In the genomic region with DNA sequence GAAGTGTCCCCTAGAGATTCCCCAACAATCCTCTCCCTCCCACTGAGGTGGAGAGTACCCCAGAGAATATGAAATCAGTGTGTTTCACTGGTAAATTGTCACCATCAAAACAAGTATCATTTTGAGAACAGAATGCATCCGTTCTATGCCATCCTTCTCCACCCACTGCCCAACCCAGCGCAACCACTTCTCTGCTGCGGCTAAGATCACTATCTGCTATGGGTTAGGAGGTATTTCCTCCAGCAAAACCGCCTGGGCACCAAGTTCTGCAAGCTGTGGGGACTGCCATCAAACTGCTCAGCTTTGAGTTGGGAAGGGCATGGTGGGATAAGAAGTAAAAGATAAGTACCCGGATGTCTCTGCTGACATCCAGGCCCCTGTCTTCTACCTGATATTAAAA, we compare ENCODE assay signal across 15 cellular contexts. TPM values are rescaled to one million over a fixed set of nuclear protein-coding genes. Genes with fewer than 3 reads are reported as not detected.
DNase-seq lines count a peak whose midpoint lies in the region; ATAC-seq, FAIRE-seq and TF ChIP-seq lines count a peak whose summit lies in the region.
"Had no signal": no experiment of that assay in that cellular context is flagged by ENCODE, and none has a peak within 500 bp of the region (broad histone marks: within the 10 kb centered on the region; RNA-seq: fewer than 3 reads in every experiment).

No MANE protein-coding gene starts in this region.

- H3K4me1 ChIP-seq in SK-N-SH (ENCODE audit: control insufficient read depth in 1 of 2, insufficient read depth in 2 of 2, low read depth in 1 of 2, low read length in 1 of 2) = no peaks in the 10 kb centered on the region
- H3K4me1 ChIP-seq: tibial artery had no signal

- 90% methylated on average over 5 of the region's 5 CpGs for WGBS in SK-N-SH (ENCODE audit: low lambda C conversion rate)

- peaks cover 18% of the 10 kb centered on the region for H3K4me1 Mint-ChIP-seq in central memory CD8-positive, alpha-beta T cell
- H3K4me1 Mint-ChIP-seq in stimulated activated effector memory CD8-positive, alpha-beta T cell treated with anti-CD3 and anti-CD28 coated beads, Interleukin-12 subunit alpha, Interleukin-12 subunit beta, amount 100 ng/mL, for 72 hours = peaks cover 44% of the 10 kb centered on the region

- H4K20me1 ChIP-seq in SK-N-SH (ENCODE audit: insufficient read depth) = no peaks in the 10 kb centered on the region

- H2AFZ ChIP-seq in SK-N-SH (ENCODE audit: low read depth) = no peak overlapping the region

- H3K27ac Mint-ChIP-seq in central memory CD8-positive, alpha-beta T cell (ENCODE audit: low read depth) = no peak overlapping the region
- H3K27ac Mint-ChIP-seq in stimulated activated effector memory CD8-positive, alpha-beta T cell treated with anti-CD3 and anti-CD28 coated beads, Interleukin-12 subunit alpha, Interleukin-12 subunit beta, amount 100 ng/mL, for 72 hours = no peak overlapping the region
- H3K27ac Mint-ChIP-seq: activated naive CD4-positive, alpha-beta T cell treated with anti-CD3 and anti-CD28 coated beads, Interleukin-2, amount 50 U/mL, for 72 hours; progenitor cell of endocrine pancreas had no signal

- no peak for FAIRE-seq in frontal cortex (lab: Jason Lieb, UNC)

- no peaks in the 10 kb centered on the region for H3K9me3 Mint-ChIP-seq in central memory CD8-positive, alpha-beta T cell
- no peaks in the 10 kb centered on the region for H3K9me3 Mint-ChIP-seq in stimulated activated effector memory CD8-positive, alpha-beta T cell treated with anti-CD3 and anti-CD28 coated beads, Interleukin-12 subunit alpha, Interleukin-12 subunit beta, amount 100 ng/mL, for 72 hours
- H3K9me3 Mint-ChIP-seq: activated naive CD4-positive, alpha-beta T cell treated with anti-CD3 and anti-CD28 coated beads, Interleukin-2, amount 50 U/mL, for 72 hours had no signal

- peaks cover 46 to 61% of the 10 kb centered on the region in 2 experiments for H3K36me3 ChIP-seq in SK-N-SH (replicated peaks in 1 of 2; ENCODE audit: control insufficient read depth in 1 of 2, insufficient read depth in 2 of 2, low read length in 1 of 2)

- no peak overlapping the region for H3K27ac ChIP-seq in SK-N-SH (ENCODE audit: low read depth in 2 of 2, low read length in 1 of 2)
- H3K27ac ChIP-seq: tibial artery had no signal

- DNase-seq in activated CD4-positive, CD25-positive, alpha-beta regulatory T cell treated with anti-CD3 and anti-CD28 coated beads, Interleukin-2, amount 50 U/mL, for 16 hours (ENCODE audit: low read depth, low spot score) = peak; percentile 52
- DNase-seq in activated CD4-positive, CD25-positive, alpha-beta regulatory T cell treated with anti-CD3 and anti-CD28 coated beads, Interleukin-2, amount 50 U/mL, for 72 hours = no peak
- DNase-seq in activated CD4-positive, alpha-beta T cell treated with anti-CD3 and anti-CD28 coated beads for 4 hours = peak; percentile 30 to 34
- DNase-seq in central memory CD8-positive, alpha-beta T cell (ENCODE audit: low spot score in 2 of 2) = peak in 1 of 2 donors; percentile 24
- peak; percentile 34 to 68 for DNase-seq in stimulated activated effector memory CD8-positive, alpha-beta T cell treated with anti-CD3 and anti-CD28 coated beads, Interleukin-12 subunit alpha, Interleukin-12 subunit beta, amount 100 ng/mL, for 72 hours (ENCODE audit: low spot score in 2 of 2)
- DNase-seq in frontal cortex (ENCODE audit: low spot score in 2 of 2) (no peak), SK-N-SH (no peak)
- DNase-seq: 8988T, DMS153, HCEC 1CT, Kasumi-1 had no signal

- no peak overlapping the region for H3K4me3 ChIP-seq in SK-N-SH (ENCODE audit: low read depth in 2 of 2, low read length in 1 of 2)
- H3K4me3 ChIP-seq: tibial artery had no signal

- no peaks in the 10 kb centered on the region for H3K9me3 ChIP-seq in SK-N-SH
- H3K9me3 ChIP-seq: tibial artery had no signal

- POLR2A ChIA-PET in SK-N-SH (lab: Yijun Ruan, JAX) = interaction anchor here (0.6 kb wide), 1 partner anchor 113 kb away, joined by 4 read pairs; no protein-coding TSS in a partner anchor

- no peak overlapping the region for H3K9ac ChIP-seq in SK-N-SH

- CTCF ChIA-PET in SK-N-SH (lab: Yijun Ruan, JAX) = interaction anchor here (1.3 to 2.6 kb wide), 2 partner anchors 14 to 57 kb away, joined by 4 to 5 read pairs; no protein-coding TSS in a partner anchor

- TF ChIP-seq EP300 in SK-N-SH (IDR thresholded peaks at IDR 0.05; ENCODE audit: borderline replicate concordance in 1 of 2, low read depth in 1 of 2, low read length in 1 of 2) = no peak

- no peak for TF ChIP-seq RAD21 in SK-N-SH (IDR thresholded peaks at IDR 0.05; ENCODE audit: low read length)

- no peaks in the 10 kb centered on the region for H3F3A ChIP-seq in SK-N-SH (replicated peaks; ENCODE audit: insufficient read depth)

- no peaks in the 10 kb centered on the region for H3K9me2 ChIP-seq in SK-N-SH

- peaks cover 65% of the 10 kb centered on the region for H3K36me3 Mint-ChIP-seq in central memory CD8-positive, alpha-beta T cell (ENCODE audit: insufficient read depth)
- H3K36me3 Mint-ChIP-seq in stimulated activated effector memory CD8-positive, alpha-beta T cell treated with anti-CD3 and anti-CD28 coated beads, Interleukin-12 subunit alpha, Interleukin-12 subunit beta, amount 100 ng/mL, for 72 hours = peaks cover 100% of the 10 kb centered on the region

- TF ChIP-seq CTCF in SK-N-SH (IDR thresholded peaks at IDR 0.05) = no peak

- H3K4me2 ChIP-seq in SK-N-SH = no peak overlapping the region

- no peaks in the 10 kb centered on the region for H3K27me3 Mint-ChIP-seq in central memory CD8-positive, alpha-beta T cell
- H3K27me3 Mint-ChIP-seq: progenitor cell of endocrine pancreas had no signal

- H3K79me2 ChIP-seq in SK-N-SH (ENCODE audit: insufficient read depth) = no peaks in the 10 kb centered on the region

- no peak overlapping the region for H3K4me3 Mint-ChIP-seq in central memory CD8-positive, alpha-beta T cell
- no peak overlapping the region for H3K4me3 Mint-ChIP-seq in stimulated activated effector memory CD8-positive, alpha-beta T cell treated with anti-CD3 and anti-CD28 coated beads, Interleukin-12 subunit alpha, Interleukin-12 subunit beta, amount 100 ng/mL, for 72 hours

- H3K27me3 ChIP-seq in SK-N-SH (ENCODE audit: insufficient read depth) = no peaks in the 10 kb centered on the region
- H3K27me3 ChIP-seq: tibial artery had no signal

- ATAC-seq in central memory CD8-positive, alpha-beta T cell (replicated peaks; ENCODE audit: extremely low read depth, poor library complexity, severe bottlenecking) = peak; percentile 84
- peak; percentile 70 for ATAC-seq in stimulated activated effector memory CD8-positive, alpha-beta T cell treated with anti-CD3 and anti-CD28 coated beads, Interleukin-12 subunit alpha, Interleukin-12 subunit beta, amount 100 ng/mL, for 72 hours
- ATAC-seq in GM21360 (IDR thresholded peaks at IDR 0.05; ENCODE audit: unreplicated experiment) = no peak

TF ChIP-seq in SK-N-SH, 30 proteins besides CTCF, POLR2A, EP300 and RAD21 (continues in another document):
- TF ChIP-seq TAF1 (IDR thresholded peaks at IDR 0.05; ENCODE audit: borderline replicate concordance, low read depth, low read length) (no peak), JUND (IDR thresholded peaks at IDR 0.05) (no peak), RCOR1 (IDR thresholded peaks at IDR 0.05; ENCODE audit: low read length) (no peak), GABPA (IDR thresholded peaks at IDR 0.05; ENCODE audit: low read depth) (no peak), RFX5 (IDR thresholded peaks at IDR 0.05; ENCODE audit: low read length) (no peak)
- TF ChIP-seq, protein P1, sequence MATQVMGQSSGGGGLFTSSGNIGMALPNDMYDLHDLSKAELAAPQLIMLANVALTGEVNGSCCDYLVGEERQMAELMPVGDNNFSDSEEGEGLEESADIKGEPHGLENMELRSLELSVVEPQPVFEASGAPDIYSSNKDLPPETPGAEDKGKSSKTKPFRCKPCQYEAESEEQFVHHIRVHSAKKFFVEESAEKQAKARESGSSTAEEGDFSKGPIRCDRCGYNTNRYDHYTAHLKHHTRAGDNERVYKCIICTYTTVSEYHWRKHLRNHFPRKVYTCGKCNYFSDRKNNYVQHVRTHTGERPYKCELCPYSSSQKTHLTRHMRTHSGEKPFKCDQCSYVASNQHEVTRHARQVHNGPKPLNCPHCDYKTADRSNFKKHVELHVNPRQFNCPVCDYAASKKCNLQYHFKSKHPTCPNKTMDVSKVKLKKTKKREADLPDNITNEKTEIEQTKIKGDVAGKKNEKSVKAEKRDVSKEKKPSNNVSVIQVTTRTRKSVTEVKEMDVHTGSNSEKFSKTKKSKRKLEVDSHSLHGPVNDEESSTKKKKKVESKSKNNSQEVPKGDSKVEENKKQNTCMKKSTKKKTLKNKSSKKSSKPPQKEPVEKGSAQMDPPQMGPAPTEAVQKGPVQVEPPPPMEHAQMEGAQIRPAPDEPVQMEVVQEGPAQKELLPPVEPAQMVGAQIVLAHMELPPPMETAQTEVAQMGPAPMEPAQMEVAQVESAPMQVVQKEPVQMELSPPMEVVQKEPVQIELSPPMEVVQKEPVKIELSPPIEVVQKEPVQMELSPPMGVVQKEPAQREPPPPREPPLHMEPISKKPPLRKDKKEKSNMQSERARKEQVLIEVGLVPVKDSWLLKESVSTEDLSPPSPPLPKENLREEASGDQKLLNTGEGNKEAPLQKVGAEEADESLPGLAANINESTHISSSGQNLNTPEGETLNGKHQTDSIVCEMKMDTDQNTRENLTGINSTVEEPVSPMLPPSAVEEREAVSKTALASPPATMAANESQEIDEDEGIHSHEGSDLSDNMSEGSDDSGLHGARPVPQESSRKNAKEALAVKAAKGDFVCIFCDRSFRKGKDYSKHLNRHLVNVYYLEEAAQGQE (IDR thresholded peaks at IDR 0.05; ENCODE audit: low read depth, low read length) = no peak

RNA-seq across cellular contexts. Expression of gene CNTNAP1, which starts 24.4 kb away (rescaled TPM):
- 5.3 TPM for total RNA-seq in frontal cortex
- 74.3 and 92.7 TPM in 2 replicates for polyA plus RNA-seq in SK-N-SH (2012; rRNA removed)
- polyA plus RNA-seq in SK-N-SH (2012; cell fraction: cytosol; rRNA removed) = 31.9 and 45.9 TPM in 2 replicates
- polyA plus RNA-seq in SK-N-SH (2012; cell fraction: nucleus; rRNA removed) = 213 and 214 TPM in 2 replicates

RNA-seq across cellular contexts. Expression of gene CCR10, which starts 25.1 kb away (rescaled TPM):
- total RNA-seq in frontal cortex = 0.41 TPM
- 2.2 and 3.1 TPM in 2 replicates for polyA plus RNA-seq in SK-N-SH (2012; rRNA removed)
- 1.2 and 1.7 TPM in 2 replicates for polyA plus RNA-seq in SK-N-SH (2012; cell fraction: cytosol; rRNA removed)
- 11.5 and 25.8 TPM in 2 replicates for polyA plus RNA-seq in SK-N-SH (2012; cell fraction: nucleus; rRNA removed)

RNA-seq across cellular contexts. Expression of gene PLEKHH3, which starts 29.9 kb away (rescaled TPM):
- 2.0 TPM for total RNA-seq in frontal cortex
- polyA plus RNA-seq in SK-N-SH (2012; rRNA removed) = 9.8 and 12.8 TPM in 2 replicates
- polyA plus RNA-seq in SK-N-SH (2012; cell fraction: cytosol; rRNA removed) = 5.9 and 8.6 TPM in 2 replicates
- 22.9 and 29.8 TPM in 2 replicates for polyA plus RNA-seq in SK-N-SH (2012; cell fraction: nucleus; rRNA removed)

RNA-seq across cellular contexts. Expression of gene EZH1, which starts 38.1 kb away (rescaled TPM):
- 24.9 TPM for total RNA-seq in frontal cortex
- 28.6 and 42.9 TPM in 2 replicates for polyA plus RNA-seq in SK-N-SH (2012; rRNA removed)
- polyA plus RNA-seq in SK-N-SH (2012; cell fraction: cytosol; rRNA removed) = 13.3 and 14.4 TPM in 2 replicates
- 129 and 190 TPM in 2 replicates for polyA plus RNA-seq in SK-N-SH (2012; cell fraction: nucleus; rRNA removed)

RNA-seq across cellular contexts. Expression of gene TUBG2, which starts 47.6 kb away (rescaled TPM):
- 8.2 TPM for total RNA-seq in frontal cortex
- polyA plus RNA-seq in SK-N-SH (2012; rRNA removed) = 27.6 and 33.9 TPM in 2 replicates
- 14.4 and 21.3 TPM in 2 replicates for polyA plus RNA-seq in SK-N-SH (2012; cell fraction: cytosol; rRNA removed)
- polyA plus RNA-seq in SK-N-SH (2012; cell fraction: nucleus; rRNA removed) = 210 and 236 TPM in 2 replicates

Comparison
In these comparisons a context has a peak if more than half of its experiments do, and no peak if none do; other contexts are left out.
1. DNase-seq: peak in activated CD4-positive, CD25-positive, alpha-beta regulatory T cell treated with anti-CD3 and anti-CD28 coated beads, Interleukin-2, amount 50 U/mL, for 16 hours (single experiment), activated CD4-positive, alpha-beta T cell treated with anti-CD3 and anti-CD28 coated beads for 4 hours (2 of 2) and stimulated activated effector memory CD8-positive, alpha-beta T cell treated with anti-CD3 and anti-CD28 coated beads, Interleukin-12 subunit alpha, Interleukin-12 subunit beta, amount 100 ng/mL, for 72 hours (2 of 2); none in activated CD4-positive, CD25-positive, alpha-beta regulatory T cell treated with anti-CD3 and anti-CD28 coated beads, Interleukin-2, amount 50 U/mL, for 72 hours (single experiment), frontal cortex (0 of 2) and SK-N-SH (single experiment).